Comparison of ENCODE assay signal across 1 cellular context in the genomic region with DNA sequence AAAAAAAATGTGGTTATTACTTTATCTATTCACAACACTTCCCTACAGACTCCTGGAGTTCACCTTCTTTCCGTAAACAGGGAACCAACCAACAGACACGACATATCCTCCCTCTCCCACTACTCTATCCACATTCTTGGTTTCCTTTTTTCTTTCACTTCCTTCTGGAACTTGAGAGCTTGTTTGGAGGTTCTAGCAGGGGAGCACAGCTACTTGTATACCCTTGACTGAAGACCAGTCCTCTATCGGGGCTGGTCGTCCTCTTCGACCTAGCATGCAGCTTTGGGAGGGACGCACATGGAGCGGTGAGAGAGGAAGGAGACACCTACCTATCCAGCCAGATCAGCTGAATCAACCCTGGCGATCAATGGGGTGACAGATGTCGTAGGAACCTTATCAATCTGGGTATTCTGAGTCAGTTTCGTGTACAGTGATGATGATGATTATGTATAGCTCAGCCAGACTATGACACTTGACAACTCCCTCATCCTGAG.
TF ChIP-seq lines count a peak whose summit lies in the region.

No MANE protein-coding gene starts in this region.

TF ChIP-seq in HepG2, 621 proteins besides CTCF, POLR2A, EP300 and RAD21:
- TF ChIP-seq MIXL1 (CRISPR knock-in tag; IDR thresholded peaks at IDR 0.05) (no peak), ZFP90 (CRISPR knock-in tag; IDR thresholded peaks at IDR 0.05; ENCODE audit: borderline replicate concordance) (no peak), JARID2 (CRISPR knock-in tag; IDR thresholded peaks at IDR 0.05; ENCODE audit: insufficient replicate concordance) (no peak), ZNF746 (CRISPR knock-in tag; IDR thresholded peaks at IDR 0.05) (no peak), EED (CRISPR knock-in tag; IDR thresholded peaks at IDR 0.05) (no peak), LCORL (IDR thresholded peaks at IDR 0.05) (no peak), LCORL (CRISPR knock-in tag; IDR thresholded peaks at IDR 0.05) (no peak), ZNF75D (CRISPR knock-in tag; IDR thresholded peaks at IDR 0.05; ENCODE audit: borderline replicate concordance) (no peak), CREB1 (IDR thresholded peaks at IDR 0.05) (peak; percentile 41), CREB1 (CRISPR knock-in tag; IDR thresholded peaks at IDR 0.05) (no peak), ZNF451 (CRISPR knock-in tag; IDR thresholded peaks at IDR 0.05) (no peak), ZNF709 (CRISPR knock-in tag; IDR thresholded peaks at IDR 0.05) (no peak), ZNF260 (CRISPR knock-in tag; IDR thresholded peaks at IDR 0.05; ENCODE audit: borderline replicate concordance, low read depth) (no peak), ZIK1 (CRISPR knock-in tag; IDR thresholded peaks at IDR 0.05; ENCODE audit: borderline replicate concordance, low read depth) (no peak), ZNF282 (IDR thresholded peaks at IDR 0.05; ENCODE audit: partially characterized antibody) (no peak), ZNF773 (CRISPR knock-in tag; IDR thresholded peaks at IDR 0.05; ENCODE audit: borderline replicate concordance) (no peak), XRCC5 (optimal IDR thresholded peaks at IDR 0.05; ENCODE audit: low read length) (no peak), REL (CRISPR knock-in tag; conservative IDR thresholded peaks at IDR 0.05) (no peak), SOX13 (IDR thresholded peaks at IDR 0.05) (no peak), SOX13 (CRISPR knock-in tag; conservative IDR thresholded peaks at IDR 0.05 in 1 of 2, IDR thresholded peaks at IDR 0.05 in 1 of 2) (no peak)
- TF ChIP-seq, protein P1, sequence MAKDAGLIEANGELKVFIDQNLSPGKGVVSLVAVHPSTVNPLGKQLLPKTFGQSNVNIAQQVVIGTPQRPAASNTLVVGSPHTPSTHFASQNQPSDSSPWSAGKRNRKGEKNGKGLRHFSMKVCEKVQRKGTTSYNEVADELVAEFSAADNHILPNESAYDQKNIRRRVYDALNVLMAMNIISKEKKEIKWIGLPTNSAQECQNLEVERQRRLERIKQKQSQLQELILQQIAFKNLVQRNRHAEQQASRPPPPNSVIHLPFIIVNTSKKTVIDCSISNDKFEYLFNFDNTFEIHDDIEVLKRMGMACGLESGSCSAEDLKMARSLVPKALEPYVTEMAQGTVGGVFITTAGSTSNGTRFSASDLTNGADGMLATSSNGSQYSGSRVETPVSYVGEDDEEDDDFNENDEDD (CRISPR knock-in tag; IDR thresholded peaks at IDR 0.05; ENCODE audit: borderline replicate concordance), result 0 out of 2 replicates have a peak, but pooled peaks have one; percentile 15
- TF ChIP-seq, protein P2, sequence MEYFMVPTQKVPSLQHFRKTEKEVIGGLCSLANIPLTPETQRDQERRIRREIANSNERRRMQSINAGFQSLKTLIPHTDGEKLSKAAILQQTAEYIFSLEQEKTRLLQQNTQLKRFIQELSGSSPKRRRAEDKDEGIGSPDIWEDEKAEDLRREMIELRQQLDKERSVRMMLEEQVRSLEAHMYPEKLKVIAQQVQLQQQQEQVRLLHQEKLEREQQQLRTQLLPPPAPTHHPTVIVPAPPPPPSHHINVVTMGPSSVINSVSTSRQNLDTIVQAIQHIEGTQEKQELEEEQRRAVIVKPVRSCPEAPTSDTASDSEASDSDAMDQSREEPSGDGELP (IDR thresholded peaks at IDR 0.05; ENCODE audit: borderline replicate concordance, low read depth), result peak; percentile 53; the same call in 1 of the 2 replicates
- TF ChIP-seq, protein P3, sequence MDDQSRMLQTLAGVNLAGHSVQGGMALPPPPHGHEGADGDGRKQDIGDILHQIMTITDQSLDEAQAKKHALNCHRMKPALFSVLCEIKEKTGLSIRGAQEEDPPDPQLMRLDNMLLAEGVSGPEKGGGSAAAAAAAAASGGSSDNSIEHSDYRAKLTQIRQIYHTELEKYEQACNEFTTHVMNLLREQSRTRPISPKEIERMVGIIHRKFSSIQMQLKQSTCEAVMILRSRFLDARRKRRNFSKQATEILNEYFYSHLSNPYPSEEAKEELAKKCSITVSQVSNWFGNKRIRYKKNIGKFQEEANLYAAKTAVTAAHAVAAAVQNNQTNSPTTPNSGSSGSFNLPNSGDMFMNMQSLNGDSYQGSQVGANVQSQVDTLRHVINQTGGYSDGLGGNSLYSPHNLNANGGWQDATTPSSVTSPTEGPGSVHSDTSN (CRISPR knock-in tag; IDR thresholded peaks at IDR 0.05; ENCODE audit: borderline replicate concordance), result no peak
- TF ChIP-seq, protein P4, sequence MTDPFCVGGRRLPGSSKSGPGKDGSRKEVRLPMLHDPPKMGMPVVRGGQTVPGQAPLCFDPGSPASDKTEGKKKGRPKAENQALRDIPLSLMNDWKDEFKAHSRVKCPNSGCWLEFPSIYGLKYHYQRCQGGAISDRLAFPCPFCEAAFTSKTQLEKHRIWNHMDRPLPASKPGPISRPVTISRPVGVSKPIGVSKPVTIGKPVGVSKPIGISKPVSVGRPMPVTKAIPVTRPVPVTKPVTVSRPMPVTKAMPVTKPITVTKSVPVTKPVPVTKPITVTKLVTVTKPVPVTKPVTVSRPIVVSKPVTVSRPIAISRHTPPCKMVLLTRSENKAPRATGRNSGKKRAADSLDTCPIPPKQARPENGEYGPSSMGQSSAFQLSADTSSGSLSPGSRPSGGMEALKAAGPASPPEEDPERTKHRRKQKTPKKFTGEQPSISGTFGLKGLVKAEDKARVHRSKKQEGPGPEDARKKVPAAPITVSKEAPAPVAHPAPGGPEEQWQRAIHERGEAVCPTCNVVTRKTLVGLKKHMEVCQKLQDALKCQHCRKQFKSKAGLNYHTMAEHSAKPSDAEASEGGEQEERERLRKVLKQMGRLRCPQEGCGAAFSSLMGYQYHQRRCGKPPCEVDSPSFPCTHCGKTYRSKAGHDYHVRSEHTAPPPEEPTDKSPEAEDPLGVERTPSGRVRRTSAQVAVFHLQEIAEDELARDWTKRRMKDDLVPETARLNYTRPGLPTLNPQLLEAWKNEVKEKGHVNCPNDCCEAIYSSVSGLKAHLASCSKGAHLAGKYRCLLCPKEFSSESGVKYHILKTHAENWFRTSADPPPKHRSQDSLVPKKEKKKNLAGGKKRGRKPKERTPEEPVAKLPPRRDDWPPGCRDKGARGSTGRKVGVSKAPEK (CRISPR knock-in tag; IDR thresholded peaks at IDR 0.05; ENCODE audit: borderline replicate concordance), result 0 out of 2 replicates have a peak, but pooled peaks have one; percentile 22
- TF ChIP-seq, protein P5, sequence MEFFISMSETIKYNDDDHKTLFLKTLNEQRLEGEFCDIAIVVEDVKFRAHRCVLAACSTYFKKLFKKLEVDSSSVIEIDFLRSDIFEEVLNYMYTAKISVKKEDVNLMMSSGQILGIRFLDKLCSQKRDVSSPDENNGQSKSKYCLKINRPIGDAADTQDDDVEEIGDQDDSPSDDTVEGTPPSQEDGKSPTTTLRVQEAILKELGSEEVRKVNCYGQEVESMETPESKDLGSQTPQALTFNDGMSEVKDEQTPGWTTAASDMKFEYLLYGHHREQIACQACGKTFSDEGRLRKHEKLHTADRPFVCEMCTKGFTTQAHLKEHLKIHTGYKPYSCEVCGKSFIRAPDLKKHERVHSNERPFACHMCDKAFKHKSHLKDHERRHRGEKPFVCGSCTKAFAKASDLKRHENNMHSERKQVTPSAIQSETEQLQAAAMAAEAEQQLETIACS (CRISPR knock-in tag; IDR thresholded peaks at IDR 0.05), result no peak
- TF ChIP-seq, protein P6, sequence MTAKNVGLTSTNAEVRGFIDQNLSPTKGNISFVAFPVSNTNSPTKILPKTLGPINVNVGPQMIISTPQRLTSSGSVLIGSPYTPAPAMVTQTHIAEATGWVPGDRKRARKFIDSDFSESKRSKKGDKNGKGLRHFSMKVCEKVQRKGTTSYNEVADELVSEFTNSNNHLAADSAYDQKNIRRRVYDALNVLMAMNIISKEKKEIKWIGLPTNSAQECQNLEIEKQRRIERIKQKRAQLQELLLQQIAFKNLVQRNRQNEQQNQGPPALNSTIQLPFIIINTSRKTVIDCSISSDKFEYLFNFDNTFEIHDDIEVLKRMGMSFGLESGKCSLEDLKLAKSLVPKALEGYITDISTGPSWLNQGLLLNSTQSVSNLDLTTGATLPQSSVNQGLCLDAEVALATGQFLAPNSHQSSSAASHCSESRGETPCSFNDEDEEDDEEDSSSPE (CRISPR knock-in tag; IDR thresholded peaks at IDR 0.05), result no peak
